ENCODE assay signal across 8 cellular contexts in genomic region chr14:49999216-49999761, GRCh38.
A peak's percentile ranks its signal among the peaks of the same experiment; 100 is the strongest.
DNase-seq lines count a peak whose midpoint lies in the region; ATAC-seq and TF ChIP-seq lines count a peak whose summit lies in the region.

No MANE protein-coding gene starts in this region.

- TF ChIP-seq CTCF in endothelial cell (IDR thresholded peaks at IDR 0.05; ENCODE audit: unreplicated experiment) (no peak), natural killer cell (IDR thresholded peaks at IDR 0.05) (no peak), testis (IDR thresholded peaks at IDR 0.05) (no peak)

- H3K4me1 ChIP-seq in testis, result peaks cover 49% of the 10 kb centered on the region

- no peaks in the 10 kb centered on the region for H3K9me3 Mint-ChIP-seq in endothelial cell (ENCODE audit: unreplicated experiment)
- H3K9me3 Mint-ChIP-seq in natural killer cell, result no peaks in the 10 kb centered on the region

- H3K27ac Mint-ChIP-seq in endothelial cell (ENCODE audit: unreplicated experiment) (no peak overlapping the region), natural killer cell (peak overlapping the region; percentile 100)

- no peaks in the 10 kb centered on the region for H3K27me3 ChIP-seq in testis

- H3K36me3 ChIP-seq in testis (ENCODE audit: low read depth, missing control alignments), result no peaks in the 10 kb centered on the region

- no peaks in the 10 kb centered on the region for H3K9me3 ChIP-seq in testis

- DNase-seq in NCI-H69 (lab: John Stamatoyannopoulos, UW), result peak; percentile 59
- DNase-seq in activated CD8-positive, alpha-beta memory T cell treated with anti-CD3 and anti-CD28 coated beads for 1 hour (ENCODE audit: extremely low read depth in 1 of 2, low read depth in 1 of 2), result peak; percentile 43 to 46
- DNase-seq in endothelial cell (ENCODE audit: low spot score), result peak; percentile 16
- peak; percentile 77 for DNase-seq in natural killer cell
- peak; percentile 69 for DNase-seq in testis
- no peak for DNase-seq in NCI-H526 treated with DMSO at 0.1 percent for 48 hours (lab: John Stamatoyannopoulos, UW)

- H3K4me3 ChIP-seq in testis, result no peak overlapping the region

- WGBS in testis, 2 donors, result 33 to 37% methylated on average over 4 of the region's 4 CpGs

- no peaks in the 10 kb centered on the region for H3K36me3 Mint-ChIP-seq in endothelial cell (ENCODE audit: low read depth, unreplicated experiment)
- H3K36me3 Mint-ChIP-seq in natural killer cell, result no peaks in the 10 kb centered on the region

- ATAC-seq in HG02571 (IDR thresholded peaks at IDR 0.05; ENCODE audit: unreplicated experiment) (peak; percentile 33), natural killer cell (peak; percentile 44 to 77 (median 66))

- TF ChIP-seq POLR2A in GM15510 (IDR thresholded peaks at IDR 0.05; ENCODE audit: borderline replicate concordance, extremely low read depth, insufficient read length), result peak; percentile 65
- no peak for TF ChIP-seq POLR2A in testis (IDR thresholded peaks at IDR 0.05)

- H3K4me1 Mint-ChIP-seq in endothelial cell (ENCODE audit: unreplicated experiment) (peaks cover 32% of the 10 kb centered on the region), natural killer cell (peaks cover 60 to 63% of the 10 kb centered on the region in 2 donors)

- H3K4me3 Mint-ChIP-seq in endothelial cell (ENCODE audit: unreplicated experiment) (no peak overlapping the region), natural killer cell (peak overlapping the region; percentile 78)

- H3K27me3 Mint-ChIP-seq in endothelial cell (ENCODE audit: unreplicated experiment), result peaks cover 8% of the 10 kb centered on the region
- no peaks in the 10 kb centered on the region for H3K27me3 Mint-ChIP-seq in natural killer cell (ENCODE audit: low read depth in 2 of 2)

- intact Hi-C loops in natural killer cell (cut with micrococcal nuclease) (loop anchor here (1.0 kb wide), 3 partner anchors 26 to 131 kb away; no protein-coding TSS in a partner anchor), testis (cut with DNase I; ENCODE audit: low total_unique reads) (no loop called here)

- peak overlapping the region; percentile 81 to 90 for H3K27ac ChIP-seq in testis
